ENCODE assay signal across 1 cellular context in genomic region chr3:191269289-191270085, GRCh38.
TF ChIP-seq lines count a peak whose summit lies in the region.

No MANE protein-coding gene starts in this region.

TF ChIP-seq in GM12878, 131 proteins besides CTCF, POLR2A, EP300 and RAD21 (continued from another document and continues in another):
- TF ChIP-seq E2F4 (IDR thresholded peaks at IDR 0.05; ENCODE audit: low read depth, low read length): no peak
- TF ChIP-seq BCL11A (IDR thresholded peaks at IDR 0.05; ENCODE audit: low read depth, low read length): 0 out of 2 replicates have a peak, but pooled peaks have one; percentile 42
- TF ChIP-seq FOS (IDR thresholded peaks at IDR 0.05; ENCODE audit: borderline replicate concordance, extremely low read depth, insufficient read length): no peak
- no peak for TF ChIP-seq MXI1 (IDR thresholded peaks at IDR 0.05; ENCODE audit: low read depth, low read length)
- no peak for TF ChIP-seq WRNIP1 (IDR thresholded peaks at IDR 0.05; ENCODE audit: borderline replicate concordance, low read depth, low read length)
- 0 out of 2 replicates have a peak, but pooled peaks have one; percentile 21 for TF ChIP-seq CBX5 (IDR thresholded peaks at IDR 0.05; ENCODE audit: low read depth)
- peak; percentile 82 for TF ChIP-seq ZNF24 (IDR thresholded peaks at IDR 0.05)
- TF ChIP-seq EED (IDR thresholded peaks at IDR 0.05; ENCODE audit: low read depth): 0 out of 2 replicates have a peak, but pooled peaks have one; percentile 29
- no peak for TF ChIP-seq TARDBP (IDR thresholded peaks at IDR 0.05; ENCODE audit: borderline replicate concordance)
- TF ChIP-seq SRF (IDR thresholded peaks at IDR 0.05; ENCODE audit: low read depth in 2 of 2, low read length in 2 of 2): no peak
- TF ChIP-seq BMI1 (IDR thresholded peaks at IDR 0.05; ENCODE audit: borderline replicate concordance): no peak
- TF ChIP-seq SKIL (IDR thresholded peaks at IDR 0.05; ENCODE audit: low read depth, poor library complexity, severe bottlenecking): peak; percentile 49
- TF ChIP-seq PML (IDR thresholded peaks at IDR 0.05; ENCODE audit: low read length): no peak
- no peak for TF ChIP-seq KDM1A (IDR thresholded peaks at IDR 0.05; ENCODE audit: borderline replicate concordance)
- no peak for TF ChIP-seq TAF1 (IDR thresholded peaks at IDR 0.05; ENCODE audit: borderline replicate concordance, low read depth, low read length)
- no peak for TF ChIP-seq POLR2AphosphoS2 (IDR thresholded peaks at IDR 0.05; ENCODE audit: low read depth, low read length)
- no peak for TF ChIP-seq TCF12 (IDR thresholded peaks at IDR 0.05; ENCODE audit: low read depth, low read length)
- peak; percentile 85 for TF ChIP-seq NFIC (IDR thresholded peaks at IDR 0.05; ENCODE audit: low read depth, low read length)
- TF ChIP-seq ZNF217 (IDR thresholded peaks at IDR 0.05): peak; percentile 44; the same call in 1 of the 2 replicates
- no peak for TF ChIP-seq ZBTB11 (CRISPR knock-in tag; IDR thresholded peaks at IDR 0.05)
- no peak for TF ChIP-seq SMC3 (IDR thresholded peaks at IDR 0.05; ENCODE audit: borderline replicate concordance, low read length)
- TF ChIP-seq SIX5 (IDR thresholded peaks at IDR 0.05; ENCODE audit: low read depth, low read length, severe bottlenecking): no peak
- TF ChIP-seq PBX3 (IDR thresholded peaks at IDR 0.05; ENCODE audit: insufficient replicate concordance, low read depth, low read length): no peak
- no peak for TF ChIP-seq YY1 (IDR thresholded peaks at IDR 0.05; ENCODE audit: low read depth, low read length)
- peak; percentile 54; the same call in 1 of the 2 replicates for TF ChIP-seq RELB (IDR thresholded peaks at IDR 0.05; ENCODE audit: low read depth)
- no peak for TF ChIP-seq POLR2AphosphoS5 (IDR thresholded peaks at IDR 0.05; ENCODE audit: low read length)
- no peak for TF ChIP-seq HSF1 (IDR thresholded peaks at IDR 0.05; ENCODE audit: low read depth, low read length)
- TF ChIP-seq MEF2B (IDR thresholded peaks at IDR 0.05; ENCODE audit: partially characterized antibody, poor library complexity, severe bottlenecking): peak; percentile 74
- TF ChIP-seq ETV6 (conservative IDR thresholded peaks at IDR 0.05 in 1 of 2, IDR thresholded peaks at IDR 0.05 in 1 of 2; ENCODE audit: borderline replicate concordance in 1 of 2, low read depth in 1 of 2): no peak
- peak; percentile 69 for TF ChIP-seq RUNX3 (IDR thresholded peaks at IDR 0.05; ENCODE audit: low read length)
- no peak for TF ChIP-seq ZBTB4 (CRISPR knock-in tag; IDR thresholded peaks at IDR 0.05)
- TF ChIP-seq SP1 (IDR thresholded peaks at IDR 0.05; ENCODE audit: low read depth, low read length): no peak
- TF ChIP-seq MYC (IDR thresholded peaks at IDR 0.05; ENCODE audit: insufficient read depth, insufficient read length, insufficient replicate concordance, low read length, severe bottlenecking): no peak
- TF ChIP-seq RFX5 (IDR thresholded peaks at IDR 0.05; ENCODE audit: low read depth, low read length): no peak
- TF ChIP-seq ZNF274 (IDR thresholded peaks at IDR 0.05; ENCODE audit: insufficient read depth, insufficient read length): no peak
- peak; percentile 35 to 53; a peak in 3 of 4 replicates for TF ChIP-seq IKZF2 (IDR thresholded peaks at IDR 0.05)
- no peak for TF ChIP-seq CHD4 (IDR thresholded peaks at IDR 0.05)
- TF ChIP-seq IKZF1 (conservative IDR thresholded peaks at IDR 0.05): peak; percentile 50
- TF ChIP-seq ZNF384 (IDR thresholded peaks at IDR 0.05; ENCODE audit: borderline replicate concordance, low read depth, low read length): peak; percentile 94
- TF ChIP-seq SREBF2 (IDR thresholded peaks at IDR 0.05; ENCODE audit: low read length): no peak
- TF ChIP-seq FOXM1 (IDR thresholded peaks at IDR 0.05; ENCODE audit: low read depth, low read length): peak; percentile 50; the same call in 1 of the 2 replicates
- TF ChIP-seq E2F8 (IDR thresholded peaks at IDR 0.05; ENCODE audit: low read depth, partially characterized antibody): no peak
- TF ChIP-seq SUZ12 (IDR thresholded peaks at IDR 0.05; ENCODE audit: unreplicated experiment): no peak
- no peak for TF ChIP-seq RBBP5 (conservative IDR thresholded peaks at IDR 0.05)
- no peak for TF ChIP-seq NFXL1 (IDR thresholded peaks at IDR 0.05; ENCODE audit: borderline replicate concordance)
